Comparison of ENCODE assay signal across 1 cellular context in the genomic region with DNA sequence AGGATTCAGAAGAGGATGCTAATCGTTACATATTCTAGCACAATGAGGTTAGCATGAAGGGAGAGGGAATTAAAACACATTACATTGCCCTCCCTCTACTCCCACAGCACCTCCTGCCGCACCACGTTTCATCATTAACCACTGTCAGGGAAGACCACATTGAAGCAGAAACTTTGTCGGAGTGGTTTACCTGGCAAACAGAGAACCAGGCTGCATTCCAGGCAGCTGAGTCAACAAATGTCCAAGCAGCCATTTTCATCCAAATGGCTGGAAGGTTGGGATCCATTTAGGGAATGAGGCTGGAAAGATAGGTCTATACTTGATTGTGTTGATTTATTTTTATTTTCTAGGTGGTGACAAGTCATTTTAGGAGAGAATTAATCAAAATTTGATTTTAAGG.
TF ChIP-seq lines count a peak whose summit lies in the region.

No MANE protein-coding gene starts in this region.

TF ChIP-seq in HepG2, 621 proteins besides CTCF, POLR2A, EP300 and RAD21:
- TF ChIP-seq RAD51 (IDR thresholded peaks at IDR 0.05; ENCODE audit: borderline replicate concordance) (no peak), ZBTB7A (CRISPR knock-in tag; IDR thresholded peaks at IDR 0.05) (no peak), FOSL2 (CRISPR knock-in tag; IDR thresholded peaks at IDR 0.05) (peak; percentile 64), ZNF724P (CRISPR knock-in tag; IDR thresholded peaks at IDR 0.05; ENCODE audit: borderline replicate concordance) (no peak), SMAD3 (CRISPR knock-in tag; IDR thresholded peaks at IDR 0.05) (no peak), NFIC (IDR thresholded peaks at IDR 0.05; ENCODE audit: low read length) (no peak), FOSL1 (CRISPR knock-in tag; IDR thresholded peaks at IDR 0.05; ENCODE audit: borderline replicate concordance) (0 out of 2 replicates have a peak, but pooled peaks have one; percentile 21), ZNF616 (CRISPR knock-in tag; IDR thresholded peaks at IDR 0.05; ENCODE audit: low read depth) (no peak), ZBTB20 (CRISPR knock-in tag; IDR thresholded peaks at IDR 0.05; ENCODE audit: borderline replicate concordance, low read depth) (no peak), TEAD3 (CRISPR knock-in tag; optimal IDR thresholded peaks at IDR 0.05; ENCODE audit: borderline replicate concordance) (peak; percentile 44), BHLHE40 (IDR thresholded peaks at IDR 0.05; ENCODE audit: low read length) (no peak)
- TF ChIP-seq, protein P1, sequence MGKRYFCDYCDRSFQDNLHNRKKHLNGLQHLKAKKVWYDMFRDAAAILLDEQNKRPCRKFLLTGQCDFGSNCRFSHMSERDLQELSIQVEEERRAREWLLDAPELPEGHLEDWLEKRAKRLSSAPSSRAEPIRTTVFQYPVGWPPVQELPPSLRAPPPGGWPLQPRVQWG (CRISPR knock-in tag; IDR thresholded peaks at IDR 0.05; ENCODE audit: borderline replicate concordance, low read depth), result no peak
- TF ChIP-seq, protein P2, sequence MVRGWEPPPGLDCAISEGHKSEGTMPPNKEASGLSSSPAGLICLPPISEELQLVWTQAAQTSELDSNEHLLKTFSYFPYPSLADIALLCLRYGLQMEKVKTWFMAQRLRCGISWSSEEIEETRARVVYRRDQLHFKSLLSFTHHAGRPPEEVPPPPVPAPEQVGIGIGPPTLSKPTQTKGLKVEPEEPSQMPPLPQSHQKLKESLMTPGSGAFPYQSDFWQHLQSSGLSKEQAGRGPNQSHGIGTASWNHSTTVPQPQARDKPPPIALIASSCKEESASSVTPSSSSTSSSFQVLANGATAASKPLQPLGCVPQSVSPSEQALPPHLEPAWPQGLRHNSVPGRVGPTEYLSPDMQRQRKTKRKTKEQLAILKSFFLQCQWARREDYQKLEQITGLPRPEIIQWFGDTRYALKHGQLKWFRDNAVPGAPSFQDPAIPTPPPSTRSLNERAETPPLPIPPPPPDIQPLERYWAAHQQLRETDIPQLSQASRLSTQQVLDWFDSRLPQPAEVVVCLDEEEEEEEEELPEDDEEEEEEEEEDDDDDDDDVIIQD (CRISPR knock-in tag; IDR thresholded peaks at IDR 0.05; ENCODE audit: low read depth), result no peak
- TF ChIP-seq, protein P3, sequence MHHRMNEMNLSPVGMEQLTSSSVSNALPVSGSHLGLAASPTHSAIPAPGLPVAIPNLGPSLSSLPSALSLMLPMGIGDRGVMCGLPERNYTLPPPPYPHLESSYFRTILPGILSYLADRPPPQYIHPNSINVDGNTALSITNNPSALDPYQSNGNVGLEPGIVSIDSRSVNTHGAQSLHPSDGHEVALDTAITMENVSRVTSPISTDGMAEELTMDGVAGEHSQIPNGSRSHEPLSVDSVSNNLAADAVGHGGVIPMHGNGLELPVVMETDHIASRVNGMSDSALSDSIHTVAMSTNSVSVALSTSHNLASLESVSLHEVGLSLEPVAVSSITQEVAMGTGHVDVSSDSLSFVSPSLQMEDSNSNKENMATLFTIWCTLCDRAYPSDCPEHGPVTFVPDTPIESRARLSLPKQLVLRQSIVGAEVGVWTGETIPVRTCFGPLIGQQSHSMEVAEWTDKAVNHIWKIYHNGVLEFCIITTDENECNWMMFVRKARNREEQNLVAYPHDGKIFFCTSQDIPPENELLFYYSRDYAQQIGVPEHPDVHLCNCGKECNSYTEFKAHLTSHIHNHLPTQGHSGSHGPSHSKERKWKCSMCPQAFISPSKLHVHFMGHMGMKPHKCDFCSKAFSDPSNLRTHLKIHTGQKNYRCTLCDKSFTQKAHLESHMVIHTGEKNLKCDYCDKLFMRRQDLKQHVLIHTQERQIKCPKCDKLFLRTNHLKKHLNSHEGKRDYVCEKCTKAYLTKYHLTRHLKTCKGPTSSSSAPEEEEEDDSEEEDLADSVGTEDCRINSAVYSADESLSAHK (CRISPR knock-in tag; IDR thresholded peaks at IDR 0.05; ENCODE audit: borderline replicate concordance), result no peak
TF ChIP-seq in HepG2: peak in this region for 3.
